11 cellular contexts compared by ENCODE assay signal in genomic region chr14:104223810-104224515, GRCh38.
DNase-seq lines count a peak whose midpoint lies in the region; ATAC-seq and TF ChIP-seq lines count a peak whose summit lies in the region.
"Had no signal": no experiment of that assay in that cellular context is flagged by ENCODE, and none has a peak within 500 bp of the region (broad histone marks: within the 10 kb centered on the region; RNA-seq: fewer than 3 reads in every experiment).

No MANE protein-coding gene starts in this region.

- H3K27ac ChIP-seq in heart right ventricle = peak overlapping the region in 3 of 10 donors; percentile 6 to 41 (median 35)
- H3K27ac ChIP-seq in adrenal gland = peak overlapping the region; percentile 29 to 89 (median 84)
- H3K27ac ChIP-seq in mesenchymal stem cell (ENCODE audit: low read length, poor library complexity, severe bottlenecking) = no peak overlapping the region
- no peak overlapping the region for H3K27ac ChIP-seq in urinary bladder (ENCODE audit: low read depth)

- H4K91ac ChIP-seq in mesenchymal stem cell (ENCODE audit: low read length) = peak overlapping the region; percentile 58

- no peak overlapping the region for H2BK15ac ChIP-seq in mesenchymal stem cell (ENCODE audit: low read depth, poor library complexity, severe bottlenecking)

- H3K27me3 ChIP-seq in heart right ventricle = peaks cover 0 to 53% (median 25%) of the 10 kb centered on the region in 7 donors
- H3K27me3 ChIP-seq in adrenal gland = no peaks in the 10 kb centered on the region
- peaks cover 0 to 26% of the 10 kb centered on the region in 2 experiments for H3K27me3 ChIP-seq in mesenchymal stem cell (ENCODE audit: control insufficient read depth in 1 of 2, insufficient read depth in 1 of 2, low read length in 2 of 2)

- H2BK12ac ChIP-seq in mesenchymal stem cell (ENCODE audit: low read length in 2 of 2) = no peak overlapping the region

- TF ChIP-seq CTCF in heart right ventricle (IDR thresholded peaks at IDR 0.05) (no peak), adrenal gland (IDR thresholded peaks at IDR 0.05) (no peak)

- WGBS in heart right ventricle, 2 donors = 32 to 58% methylated on average over 21 of the region's 21 CpGs
- 13 to 19% (median 15%) methylated on average over 11 to 21 of the region's 21 CpGs for WGBS in adrenal gland, 4 donors
- 22% methylated on average over 20 of the region's 21 CpGs for WGBS in mesenchymal stem cell
- WGBS in urinary bladder = 33% methylated on average over 21 of the region's 21 CpGs

- H3K4me2 ChIP-seq in mesenchymal stem cell (ENCODE audit: low read length, poor library complexity, severe bottlenecking) = no peak overlapping the region

- no peak overlapping the region for H3K14ac ChIP-seq in mesenchymal stem cell (ENCODE audit: low read length in 2 of 2)

- peak overlapping the region; percentile 24 for H2AFZ ChIP-seq in mesenchymal stem cell (ENCODE audit: low read depth, low read length)

- DNase-seq in heart right ventricle (no peak), cardiac septum (ENCODE audit: low spot score) (no peak), adrenal gland (no peak), mesenchymal stem cell (peak; percentile 28), RKO (ENCODE audit: low spot score) (no peak)
- DNase-seq: MM.1S had no signal

- H3K18ac ChIP-seq in mesenchymal stem cell (ENCODE audit: low read depth in 1 of 2, low read length in 2 of 2) = no peak overlapping the region

- H4K8ac ChIP-seq in mesenchymal stem cell (ENCODE audit: low read length) = peak overlapping the region; percentile 10

- H3K4me3 ChIP-seq in heart right ventricle (peak overlapping the region in 6 of 10 donors; percentile 18 to 44 (median 31)), adrenal gland (peak overlapping the region in 3 of 4 donors; percentile 45 to 58 (median 49)), mesenchymal stem cell (ENCODE audit: insufficient read depth in 1 of 2, low read depth in 1 of 2, low read length in 2 of 2) (no peak overlapping the region), urinary bladder (ENCODE audit: low read depth, low read length) (peak overlapping the region; percentile 29)
- H3K4me3 ChIP-seq: GM12878 had no signal

- H3K36me3 ChIP-seq in heart right ventricle (no peaks in the 10 kb centered on the region), adrenal gland (replicated peaks in 1 of 2) (no peaks in the 10 kb centered on the region), mesenchymal stem cell (ENCODE audit: control insufficient read depth in 1 of 2, insufficient read depth in 2 of 2, low read depth in 1 of 2, low read length in 2 of 2) (peaks cover 0 to 3% of the 10 kb centered on the region in 2 experiments), urinary bladder (ENCODE audit: insufficient read depth) (no peaks in the 10 kb centered on the region)

- ATAC-seq in heart right ventricle (peak in 1 of 8 donors; percentile 22), HG03521 (IDR thresholded peaks at IDR 0.05; ENCODE audit: unreplicated experiment) (no peak), HG02678 (IDR thresholded peaks at IDR 0.05; ENCODE audit: unreplicated experiment) (no peak)
- ATAC-seq: activated CD8-positive, alpha-beta memory T cell treated with anti-CD3 and anti-CD28 coated beads, Interleukin-2, amount 10 ng/mL, durations not matched to agents 7 days and 5 days had no signal

- no peak overlapping the region for H2BK5ac ChIP-seq in mesenchymal stem cell (ENCODE audit: low read depth, low read length, poor library complexity, severe bottlenecking)

- H3K23ac ChIP-seq in mesenchymal stem cell (ENCODE audit: low read length in 2 of 2) = no peak overlapping the region

- no peak for TF ChIP-seq POLR2A in adrenal gland (IDR thresholded peaks at IDR 0.05)

- H3K4me1 ChIP-seq in heart right ventricle (peaks cover 0 to 35% (median 11%) of the 10 kb centered on the region in 9 donors), adrenal gland (replicated peaks in 1 of 2) (peaks cover 14 to 20% of the 10 kb centered on the region in 2 donors), mesenchymal stem cell (ENCODE audit: control insufficient read depth, insufficient read depth, low read depth, low read length) (no peaks in the 10 kb centered on the region), urinary bladder (ENCODE audit: insufficient read depth) (no peaks in the 10 kb centered on the region)

- H2AK5ac ChIP-seq in mesenchymal stem cell (ENCODE audit: low read length, severe bottlenecking) = no peak overlapping the region

- H3K9me3 ChIP-seq in heart right ventricle = peaks cover 0 to 11% (median 6%) of the 10 kb centered on the region in 11 donors
- H3K9me3 ChIP-seq in adrenal gland (replicated peaks in 1 of 3) = no peaks in the 10 kb centered on the region
- peaks cover 6% of the 10 kb centered on the region for H3K9me3 ChIP-seq in mesenchymal stem cell (ENCODE audit: control insufficient read depth, low read length)

- no peak overlapping the region for H3K4ac ChIP-seq in mesenchymal stem cell (ENCODE audit: low read depth in 1 of 2, low read length in 2 of 2)

- no peak overlapping the region for H3K9ac ChIP-seq in mesenchymal stem cell (ENCODE audit: low read length)

- H3K79me1 ChIP-seq in mesenchymal stem cell (replicated peaks; ENCODE audit: low read length, poor library complexity, severe bottlenecking) = no peaks in the 10 kb centered on the region

- intact Hi-C loops in heart right ventricle (cut with DNase I) = loop anchor here in 5 of 10 donors (2.0 to 5.0 kb wide), 3 partner anchors 77 to 87 kb away; partner anchors contain the start of gene KIF26A (in 3 of the 5)
- intact Hi-C loops in cardiac septum (cut with DNase I) = loop anchor here (5.0 kb wide), 1 partner anchor 87 kb away; the partner anchor contains the start of gene KIF26A
- intact Hi-C loops in adrenal gland (cut with DNase I) = no loop called here

- no peak overlapping the region for H2BK120ac ChIP-seq in mesenchymal stem cell (ENCODE audit: low read depth, low read length)

Comparison
In these comparisons a context has a peak if more than half of its experiments do, and no peak if none do; other contexts are left out.
1. H3K27ac ChIP-seq: peak in adrenal gland (5 of 5); none in mesenchymal stem cell (single experiment) and urinary bladder (single experiment).
2. H3K4me3 ChIP-seq: peak in heart right ventricle (6 of 10), adrenal gland (3 of 4) and urinary bladder (single experiment); none in mesenchymal stem cell (0 of 2).